In the genomic region with DNA sequence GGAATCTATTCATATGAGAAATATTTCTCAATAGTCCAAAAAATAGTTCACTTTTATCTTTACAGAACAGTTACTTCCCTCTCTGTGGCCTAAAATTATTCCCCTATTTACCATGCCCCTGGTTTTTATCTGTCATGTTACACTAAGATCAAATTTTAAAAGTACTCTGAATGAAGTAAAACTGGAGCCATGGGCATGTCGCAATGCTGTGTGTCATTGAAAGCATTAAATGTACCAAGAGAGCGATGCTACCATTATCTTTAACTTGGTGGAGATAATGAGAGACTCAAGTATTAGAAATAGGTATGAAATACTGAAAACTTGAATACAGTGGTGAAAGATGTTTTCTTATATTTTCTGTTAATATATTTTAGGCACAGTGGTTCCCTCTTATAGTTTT, we compare ENCODE assay signal across 19 cellular contexts.
DNase-seq lines count a peak whose midpoint lies in the region; ATAC-seq, FAIRE-seq and TF ChIP-seq lines count a peak whose summit lies in the region.
"Had no signal": no experiment of that assay in that cellular context is flagged by ENCODE, and none has a peak within 500 bp of the region (broad histone marks: within the 10 kb centered on the region; RNA-seq: fewer than 3 reads in every experiment).

No MANE protein-coding gene starts in this region.

- no peak overlapping the region for H4K8ac ChIP-seq in neuronal stem cell (ENCODE audit: low read depth, low read length)

- no peaks in the 10 kb centered on the region for H3K79me1 ChIP-seq in neuronal stem cell (ENCODE audit: low read depth, low read length)

- TF ChIP-seq CTCF in D721Med (IDR thresholded peaks at IDR 0.05; ENCODE audit: insufficient read depth, missing control alignments) (no peak), fibroblast of pulmonary artery (IDR thresholded peaks at IDR 0.05; ENCODE audit: low read length, missing control alignments) (no peak)

- no peaks in the 10 kb centered on the region for H3K27me3 Mint-ChIP-seq in T-cell
- H3K27me3 Mint-ChIP-seq: CD4-positive, alpha-beta T cell had no signal

- POLR2A ChIA-PET in T-cell (lab: Charles Lee): no interaction called here

- no peak overlapping the region for H3K14ac ChIP-seq in neuronal stem cell (ENCODE audit: low read length)

- no peak overlapping the region for H3K4ac ChIP-seq in neuronal stem cell (ENCODE audit: low read length)

- no peak overlapping the region for H2AK5ac ChIP-seq in neuronal stem cell (ENCODE audit: low read depth, low read length)

- no peak overlapping the region for H3K9ac ChIP-seq in neuronal stem cell (ENCODE audit: low read depth, low read length, poor library complexity)

- H2BK12ac ChIP-seq in neuronal stem cell (ENCODE audit: low read length): no peak overlapping the region

- no peak overlapping the region for H2BK120ac ChIP-seq in neuronal stem cell (ENCODE audit: low read depth, low read length)

- no peak overlapping the region for H4K91ac ChIP-seq in neuronal stem cell (ENCODE audit: low read depth, low read length, poor library complexity)

- no peak overlapping the region for H3K4me3 ChIP-seq in fibroblast of pulmonary artery (replicated peaks; ENCODE audit: low read depth, low read length)
- H3K4me3 ChIP-seq in neuronal stem cell (ENCODE audit: low read length in 2 of 2): no peak overlapping the region
- H3K4me3 ChIP-seq: GM12878 had no signal

- no peaks in the 10 kb centered on the region for H3K9me3 Mint-ChIP-seq in T-cell
- H3K9me3 Mint-ChIP-seq: CD4-positive, alpha-beta T cell; HFFc6 had no signal

- no peak overlapping the region for H2BK5ac ChIP-seq in neuronal stem cell (ENCODE audit: low read length)

- H3K9me3 ChIP-seq in neuronal stem cell (replicated peaks in 1 of 2; ENCODE audit: control insufficient read depth in 2 of 2, insufficient read depth in 1 of 2, low read depth in 1 of 2, low read length in 2 of 2): no peaks in the 10 kb centered on the region

- no peaks in the 10 kb centered on the region for H3K4me1 ChIP-seq in neuronal stem cell (ENCODE audit: control insufficient read depth in 2 of 2, insufficient read depth in 1 of 2, low read depth in 1 of 2, low read length in 2 of 2)

- no peak overlapping the region for H3K23ac ChIP-seq in neuronal stem cell (ENCODE audit: low read depth, low read length, poor library complexity)

- H3K27me3 ChIP-seq in neuronal stem cell (ENCODE audit: control insufficient read depth in 3 of 3, insufficient read depth in 3 of 3, low read depth in 1 of 3, low read length in 3 of 3): no peaks in the 10 kb centered on the region

- no peak overlapping the region for H3K27ac ChIP-seq in neuronal stem cell (replicated peaks; ENCODE audit: low read length)

- no peaks in the 10 kb centered on the region for H3K4me1 Mint-ChIP-seq in T-cell

- H3K18ac ChIP-seq in neuronal stem cell (ENCODE audit: low read length): no peak overlapping the region

- no peak overlapping the region for H3K4me3 Mint-ChIP-seq in T-cell
- H3K4me3 Mint-ChIP-seq: CD4-positive, alpha-beta T cell; HFFc6 had no signal

- DNase-seq in D721Med (ENCODE audit: insufficient read length, low spot score) (no peak), OCI-M1 (lab: John Stamatoyannopoulos, UW) (peak; percentile 85), amniotic epithelial cell (ENCODE audit: low read depth) (peak; percentile 65), fibroblast of pulmonary artery (ENCODE audit: low read depth) (peak; percentile 43), NCI-H2171 treated with DMSO at 0.1 percent for 48 hours (lab: John Stamatoyannopoulos, UW) (no peak), neuronal stem cell (ENCODE audit: low spot score) (no peak), T-cell (no peak), dermis blood vessel endothelial cell (no peak)
- DNase-seq: CD4-positive, alpha-beta T cell; GF-D8; HFFc6; Karpas-422; MM.1S; NCI-H1105; NCI-H2081; Right ventricle myocardium superior had no signal

- no CpG with 5 or more reads among the region's 2 CpGs for WGBS in neuronal stem cell (ENCODE audit: extremely low coverage in 2 of 2, insufficient read length in 2 of 2, insufficient replicate concordance in 1 of 2), 2 donors

- peaks cover 0 to 13% of the 10 kb centered on the region in 2 donors for H3K36me3 ChIP-seq in neuronal stem cell (replicated peaks in 1 of 2; ENCODE audit: control insufficient read depth in 2 of 2, insufficient read depth in 2 of 2, low read length in 2 of 2)

- ATAC-seq in T-cell (replicated peaks in 1 of 4): no peak
- ATAC-seq: GM12878 had no signal

- CTCF ChIA-PET in T-cell (lab: Charles Lee): no interaction called here

- no peak overlapping the region for H3K4me2 ChIP-seq in neuronal stem cell (ENCODE audit: insufficient read depth, low read length, poor library complexity, severe bottlenecking)

- H3K36me3 Mint-ChIP-seq in T-cell: no peaks in the 10 kb centered on the region

- no peak overlapping the region for H2AFZ ChIP-seq in neuronal stem cell (ENCODE audit: low read length)

- no peak overlapping the region for H2BK15ac ChIP-seq in neuronal stem cell (ENCODE audit: low read length)

- peak; percentile 44 for FAIRE-seq in D721Med (lab: Jason Lieb, UNC)
- FAIRE-seq: A204.1, GM12878, GM18507 had no signal

- H3K27ac Mint-ChIP-seq in T-cell: no peak overlapping the region
- H3K27ac Mint-ChIP-seq: CD4-positive, alpha-beta T cell; HFFc6 had no signal

Comparison
In these comparisons a context has a peak if more than half of its experiments do, and no peak if none do; other contexts are left out.
1. DNase-seq: peak in OCI-M1 (single experiment), amniotic epithelial cell (single experiment) and fibroblast of pulmonary artery (single experiment); none in D721Med (single experiment), NCI-H2171 treated with DMSO at 0.1 percent for 48 hours (single experiment), neuronal stem cell (single experiment), T-cell (0 of 34) and dermis blood vessel endothelial cell (single experiment).